Comparison of ENCODE assay signal across 8 cellular contexts in genomic region chr4:184734758-184735157, GRCh38. TPM values are rescaled to one million over a fixed set of nuclear protein-coding genes. Genes with fewer than 3 reads are reported as not detected.
DNase-seq lines count a peak whose midpoint lies in the region; ATAC-seq and TF ChIP-seq lines count a peak whose summit lies in the region.

No MANE protein-coding gene starts in this region.

- no peak for TF ChIP-seq EP300 in SK-N-SH (IDR thresholded peaks at IDR 0.05; ENCODE audit: borderline replicate concordance in 1 of 2, low read depth in 1 of 2, low read length in 1 of 2)

- H3K4me1 ChIP-seq in SK-N-SH (ENCODE audit: control insufficient read depth in 1 of 2, insufficient read depth in 2 of 2, low read depth in 1 of 2, low read length in 1 of 2) (peaks cover 9 to 11% of the 10 kb centered on the region in 2 experiments; a peak in 3 of 4 replicates), hepatocyte (ENCODE audit: insufficient read depth) (no peaks in the 10 kb centered on the region)

- H3K27ac Mint-ChIP-seq in WTC11: 0 out of 2 replicates have a peak overlapping the region, but pooled peaks have one; percentile 32
- peak overlapping the region; percentile 90 for H3K27ac Mint-ChIP-seq in stimulated activated effector memory CD8-positive, alpha-beta T cell treated with anti-CD3 and anti-CD28 coated beads, Interleukin-12 subunit alpha, Interleukin-12 subunit beta, amount 100 ng/mL, for 72 hours

- WGBS in SK-N-SH (ENCODE audit: low lambda C conversion rate): 13% methylated on average over 6 of the region's 6 CpGs
- 69% methylated on average over 6 of the region's 6 CpGs for WGBS in hepatocyte (ENCODE audit: low lambda C conversion rate, missing lambda C conversion rate)

- H3K4me3 ChIP-seq in SK-N-SH (ENCODE audit: low read depth in 2 of 2, low read length in 1 of 2) (peak overlapping the region; percentile 95 to 97), hepatocyte (peak overlapping the region; percentile 11)

- H3K9me2 ChIP-seq in SK-N-SH: no peaks in the 10 kb centered on the region
- H3K9me2 ChIP-seq in hepatocyte (replicated peaks; ENCODE audit: insufficient read depth): no peaks in the 10 kb centered on the region

- H4K20me1 ChIP-seq in SK-N-SH (ENCODE audit: insufficient read depth) (no peaks in the 10 kb centered on the region), hepatocyte (ENCODE audit: insufficient read depth, poor library complexity, severe bottlenecking) (no peaks in the 10 kb centered on the region)

- H2AFZ ChIP-seq in SK-N-SH (ENCODE audit: low read depth) (peak overlapping the region; percentile 69), hepatocyte (peak overlapping the region; percentile 62)

- H3K36me3 ChIP-seq in SK-N-SH (replicated peaks in 1 of 2; ENCODE audit: control insufficient read depth in 1 of 2, insufficient read depth in 2 of 2, low read length in 1 of 2) (peaks cover 0 to 1% of the 10 kb centered on the region in 2 experiments), hepatocyte (replicated peaks; ENCODE audit: insufficient read depth, low read depth) (no peaks in the 10 kb centered on the region)

- H3K4me3 Mint-ChIP-seq in WTC11: peak overlapping the region; percentile 91
- H3K4me3 Mint-ChIP-seq in stimulated activated effector memory CD8-positive, alpha-beta T cell treated with anti-CD3 and anti-CD28 coated beads, Interleukin-12 subunit alpha, Interleukin-12 subunit beta, amount 100 ng/mL, for 72 hours: peak overlapping the region; percentile 94

- H3K9ac ChIP-seq in SK-N-SH: peak overlapping the region; percentile 43; the same call in 1 of the 2 replicates

- no peak for ATAC-seq in SK-N-SH treated with all-trans-retinoic acid at 6 μM for 48 hours
- no peak for ATAC-seq in WTC11
- ATAC-seq in stimulated activated effector memory CD8-positive, alpha-beta T cell treated with anti-CD3 and anti-CD28 coated beads, Interleukin-12 subunit alpha, Interleukin-12 subunit beta, amount 100 ng/mL, for 72 hours: no peak

- CTCF ChIA-PET in SK-N-SH (lab: Yijun Ruan, JAX) (interaction anchor here (0.9 to 3.2 kb wide), 6 partner anchors 10 to 449 kb away, joined by 3 to 17 read pairs (median 7); no protein-coding TSS in a partner anchor), WTC11 (lab: Charles Lee) (interaction anchor here (0.6 to 2.2 kb wide), 11 partner anchors 11 to 471 kb away, joined by 4 to 20 read pairs (median 7); partner anchors contain the start of genes CASP3, PRIMPOL and SLC25A4)

- H3K9me3 ChIP-seq in SK-N-SH: no peaks in the 10 kb centered on the region
- H3K9me3 ChIP-seq in hepatocyte (ENCODE audit: low read depth): no peaks in the 10 kb centered on the region

- TF ChIP-seq CTCF in SK-N-SH (IDR thresholded peaks at IDR 0.05): no peak
- no peak for TF ChIP-seq CTCF in WTC11 (IDR thresholded peaks at IDR 0.05)
- no peak for TF ChIP-seq CTCF in hepatocyte (IDR thresholded peaks at IDR 0.05; ENCODE audit: poor library complexity)

- POLR2A ChIA-PET in SK-N-SH (lab: Yijun Ruan, JAX) (interaction anchor here (0.8 to 1.6 kb wide), 5 partner anchors 80 to 661 kb away, joined by 3 to 5 read pairs (median 3); partner anchors contain the start of genes IRF2 and LRP2BP), WTC11 (lab: Charles Lee) (interaction anchor here (0.8 to 2.2 kb wide), 7 partner anchors 12 to 447 kb away, joined by 3 to 16 read pairs (median 8); partner anchors contain the start of genes CASP3, IRF2 and PRIMPOL)

- H3K79me2 ChIP-seq in SK-N-SH (ENCODE audit: insufficient read depth) (peaks cover 40% of the 10 kb centered on the region), hepatocyte (peaks cover 24% of the 10 kb centered on the region)

- H3K9me3 Mint-ChIP-seq in WTC11: peaks cover 13% of the 10 kb centered on the region
- H3K9me3 Mint-ChIP-seq in stimulated activated effector memory CD8-positive, alpha-beta T cell treated with anti-CD3 and anti-CD28 coated beads, Interleukin-12 subunit alpha, Interleukin-12 subunit beta, amount 100 ng/mL, for 72 hours: no peaks in the 10 kb centered on the region

- H3K4me2 ChIP-seq in SK-N-SH (peak overlapping the region; percentile 64), hepatocyte (peak overlapping the region; percentile 70)

- H3K27ac ChIP-seq in SK-N-SH (ENCODE audit: low read depth in 2 of 2, low read length in 1 of 2) (peak overlapping the region in 1 of 2 experiments; percentile 85; a peak in 2 of 4 replicates), hepatocyte (peak overlapping the region; percentile 56)

- no peak for DNase-seq in SK-N-SH
- no peak for DNase-seq in WTC11 (ENCODE audit: low spot score)
- DNase-seq in hepatocyte (ENCODE audit: low spot score): no peak
- no peak for DNase-seq in stimulated activated effector memory CD8-positive, alpha-beta T cell treated with anti-CD3 and anti-CD28 coated beads, Interleukin-12 subunit alpha, Interleukin-12 subunit beta, amount 100 ng/mL, for 72 hours (ENCODE audit: low spot score in 2 of 2)
- no peak for DNase-seq in epidermal melanocyte (ENCODE audit: insufficient read length, low spot score)
- DNase-seq in cerebellar cortex (ENCODE audit: low spot score): no peak
- DNase-seq in nucleus accumbens (lab: John Stamatoyannopoulos, UW): no peak

- H3K27me3 Mint-ChIP-seq in WTC11 (ENCODE audit: low read depth): peaks cover 11% of the 10 kb centered on the region

- no peaks in the 10 kb centered on the region for H3F3A ChIP-seq in SK-N-SH (replicated peaks; ENCODE audit: insufficient read depth)

- H3K27me3 ChIP-seq in SK-N-SH (ENCODE audit: insufficient read depth) (no peaks in the 10 kb centered on the region), hepatocyte (no peaks in the 10 kb centered on the region)

- TF ChIP-seq RAD21 in SK-N-SH (IDR thresholded peaks at IDR 0.05; ENCODE audit: low read length): no peak

- peaks cover 36% of the 10 kb centered on the region for H3K4me1 Mint-ChIP-seq in WTC11
- H3K4me1 Mint-ChIP-seq in stimulated activated effector memory CD8-positive, alpha-beta T cell treated with anti-CD3 and anti-CD28 coated beads, Interleukin-12 subunit alpha, Interleukin-12 subunit beta, amount 100 ng/mL, for 72 hours: peaks cover 17% of the 10 kb centered on the region

- H3K36me3 Mint-ChIP-seq in WTC11: peaks cover 18% of the 10 kb centered on the region
- H3K36me3 Mint-ChIP-seq in stimulated activated effector memory CD8-positive, alpha-beta T cell treated with anti-CD3 and anti-CD28 coated beads, Interleukin-12 subunit alpha, Interleukin-12 subunit beta, amount 100 ng/mL, for 72 hours: peaks cover 43% of the 10 kb centered on the region

TF ChIP-seq in SK-N-SH, 30 proteins besides CTCF, POLR2A, EP300 and RAD21 (continues in another document):
- TF ChIP-seq NFIC (IDR thresholded peaks at IDR 0.05; ENCODE audit: borderline replicate concordance) (no peak), PBX3 (IDR thresholded peaks at IDR 0.05) (no peak), CHD2 (IDR thresholded peaks at IDR 0.05; ENCODE audit: low read length, partially characterized antibody) (no peak), TAF1 (IDR thresholded peaks at IDR 0.05; ENCODE audit: borderline replicate concordance, low read depth, low read length) (no peak), SMC3 (IDR thresholded peaks at IDR 0.05; ENCODE audit: low read depth, low read length) (no peak)

TF ChIP-seq in SK-N-SH treated with all-trans-retinoic acid at 6 μM for 48 hours, 23 proteins besides CTCF, POLR2A, EP300 and RAD21 (continues in another document):
- TF ChIP-seq CREB5 (CRISPR knock-in tag; IDR thresholded peaks at IDR 0.05; ENCODE audit: low read depth): no peak
- no peak for TF ChIP-seq ZC3H10 (CRISPR knock-in tag; IDR thresholded peaks at IDR 0.05)
- TF ChIP-seq CSDC2 (CRISPR knock-in tag; IDR thresholded peaks at IDR 0.05): no peak
- no peak for TF ChIP-seq ARNTL (CRISPR knock-in tag; IDR thresholded peaks at IDR 0.05; ENCODE audit: borderline replicate concordance, low read depth)
- no peak for TF ChIP-seq ZNF8 (CRISPR knock-in tag; IDR thresholded peaks at IDR 0.05)
- no peak for TF ChIP-seq TOX (CRISPR knock-in tag; IDR thresholded peaks at IDR 0.05; ENCODE audit: borderline replicate concordance)
- no peak for TF ChIP-seq ZNF565 (CRISPR knock-in tag; conservative IDR thresholded peaks at IDR 0.05; ENCODE audit: low read depth)

TF ChIP-seq in WTC11, 78 proteins besides CTCF, POLR2A, EP300 and RAD21 (continues in another document):
- TF ChIP-seq ETV6 (CRISPR knock-in tag; IDR thresholded peaks at IDR 0.05): no peak
- TF ChIP-seq TCF7 (CRISPR knock-in tag; IDR thresholded peaks at IDR 0.05; ENCODE audit: low read depth): no peak
- TF ChIP-seq ATF1 (CRISPR knock-in tag; IDR thresholded peaks at IDR 0.05): no peak
- no peak for TF ChIP-seq STAT6 (CRISPR knock-in tag; conservative IDR thresholded peaks at IDR 0.05; ENCODE audit: low read depth)

RNA-seq across cellular contexts. Expression of gene CENPU, which starts 0.9 kb away (rescaled TPM):
- polyA plus RNA-seq in SK-N-SH (2012; rRNA removed): 8.7 and 9.6 TPM in 2 replicates
- 14.4 and 19.1 TPM in 2 replicates for polyA plus RNA-seq in SK-N-SH (2012; cell fraction: cytosol; rRNA removed)
- 3.9 and 8.2 TPM in 2 replicates for polyA plus RNA-seq in SK-N-SH (2012; cell fraction: nucleus; rRNA removed)
- 52.9 to 60.5 TPM (median 53.4 TPM) in 3 replicates for total RNA-seq in WTC11 (2021)
- 10.0 and 10.2 TPM in 2 replicates for total RNA-seq in hepatocyte
- 6.1 and 7.8 TPM in 2 replicates for polyA plus RNA-seq in hepatocyte
